Comparison of ENCODE assay signal across 2 cellular contexts in genomic region chr3:42152193-42152592, GRCh38.
TF ChIP-seq lines count a peak whose summit lies in the region.

No MANE protein-coding gene starts in this region.

TF ChIP-seq in GM12878, 131 proteins besides CTCF, POLR2A, EP300 and RAD21:
- TF ChIP-seq ZBTB40 (IDR thresholded peaks at IDR 0.05; ENCODE audit: borderline replicate concordance) (no peak), BCL3 (IDR thresholded peaks at IDR 0.05; ENCODE audit: borderline replicate concordance, insufficient read depth, low read depth, low read length, poor library complexity, severe bottlenecking) (peak; percentile 43)

TF ChIP-seq in neural cell, 6 proteins besides CTCF, POLR2A, EP300 and RAD21 (continued from another document):
- TF ChIP-seq EZH2 (IDR thresholded peaks at IDR 0.05; ENCODE audit: borderline replicate concordance, insufficient read depth, low read length, poor library complexity, severe bottlenecking): no peak
- TF ChIP-seq MXI1 (conservative IDR thresholded peaks at IDR 0.05; ENCODE audit: poor library complexity, severe bottlenecking): no peak
- no peak for TF ChIP-seq SMC3 (conservative IDR thresholded peaks at IDR 0.05; ENCODE audit: poor library complexity)
- no peak for TF ChIP-seq TAF1 (IDR thresholded peaks at IDR 0.05; ENCODE audit: low read depth)
